In the genomic region with DNA sequence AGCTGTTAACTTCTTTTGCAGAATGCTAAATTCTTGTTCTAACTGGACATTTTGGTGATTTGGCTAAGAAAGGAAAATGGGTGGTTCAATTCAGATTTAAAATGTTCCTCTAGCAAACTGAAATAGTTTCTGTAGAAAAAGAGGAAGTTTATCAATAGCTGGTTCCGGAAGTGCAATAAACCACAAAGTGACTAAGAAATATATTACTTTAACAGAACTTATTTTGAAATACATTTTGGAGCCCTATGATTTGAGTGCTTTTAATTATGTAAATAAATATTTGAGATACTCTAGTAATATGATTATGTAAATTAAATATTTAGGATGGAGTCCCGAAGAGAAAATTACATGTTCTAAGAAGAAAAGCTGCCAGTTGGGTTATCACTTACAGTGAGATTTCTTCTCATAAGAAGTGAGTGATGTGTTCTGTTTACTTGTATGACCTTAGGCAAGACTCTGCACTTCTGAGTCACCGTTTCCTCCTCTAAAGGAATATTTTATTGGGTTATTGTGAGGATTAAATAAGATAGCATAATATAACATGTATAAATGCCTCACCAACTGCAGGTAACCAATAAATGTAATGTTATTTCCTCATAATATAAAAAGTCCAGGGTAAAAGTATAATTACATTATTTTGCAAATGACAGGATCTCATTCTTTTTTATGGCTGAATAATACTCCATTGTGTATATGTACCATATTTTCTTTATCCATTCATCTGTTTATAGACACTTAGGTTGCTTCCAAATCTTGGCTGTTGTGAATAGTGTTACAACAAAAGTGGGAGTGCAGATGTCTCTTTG, we compare ENCODE assay signal across 1 cellular context.
TF ChIP-seq lines count a peak whose summit lies in the region.

A gene with protein sequence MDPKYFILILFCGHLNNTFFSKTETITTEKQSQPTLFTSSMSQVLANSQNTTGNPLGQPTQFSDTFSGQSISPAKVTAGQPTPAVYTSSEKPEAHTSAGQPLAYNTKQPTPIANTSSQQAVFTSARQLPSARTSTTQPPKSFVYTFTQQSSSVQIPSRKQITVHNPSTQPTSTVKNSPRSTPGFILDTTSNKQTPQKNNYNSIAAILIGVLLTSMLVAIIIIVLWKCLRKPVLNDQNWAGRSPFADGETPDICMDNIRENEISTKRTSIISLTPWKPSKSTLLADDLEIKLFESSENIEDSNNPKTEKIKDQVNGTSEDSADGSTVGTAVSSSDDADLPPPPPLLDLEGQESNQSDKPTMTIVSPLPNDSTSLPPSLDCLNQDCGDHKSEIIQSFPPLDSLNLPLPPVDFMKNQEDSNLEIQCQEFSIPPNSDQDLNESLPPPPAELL (minus strand): TSS at position 73 of the 806 bp plus-strand sequence. CDS start 8,445 bp downstream, outside the sequence.

TF ChIP-seq in GM23338, 12 proteins besides CTCF, POLR2A, EP300 and RAD21 (continued from another document):
- TF ChIP-seq, protein P1, sequence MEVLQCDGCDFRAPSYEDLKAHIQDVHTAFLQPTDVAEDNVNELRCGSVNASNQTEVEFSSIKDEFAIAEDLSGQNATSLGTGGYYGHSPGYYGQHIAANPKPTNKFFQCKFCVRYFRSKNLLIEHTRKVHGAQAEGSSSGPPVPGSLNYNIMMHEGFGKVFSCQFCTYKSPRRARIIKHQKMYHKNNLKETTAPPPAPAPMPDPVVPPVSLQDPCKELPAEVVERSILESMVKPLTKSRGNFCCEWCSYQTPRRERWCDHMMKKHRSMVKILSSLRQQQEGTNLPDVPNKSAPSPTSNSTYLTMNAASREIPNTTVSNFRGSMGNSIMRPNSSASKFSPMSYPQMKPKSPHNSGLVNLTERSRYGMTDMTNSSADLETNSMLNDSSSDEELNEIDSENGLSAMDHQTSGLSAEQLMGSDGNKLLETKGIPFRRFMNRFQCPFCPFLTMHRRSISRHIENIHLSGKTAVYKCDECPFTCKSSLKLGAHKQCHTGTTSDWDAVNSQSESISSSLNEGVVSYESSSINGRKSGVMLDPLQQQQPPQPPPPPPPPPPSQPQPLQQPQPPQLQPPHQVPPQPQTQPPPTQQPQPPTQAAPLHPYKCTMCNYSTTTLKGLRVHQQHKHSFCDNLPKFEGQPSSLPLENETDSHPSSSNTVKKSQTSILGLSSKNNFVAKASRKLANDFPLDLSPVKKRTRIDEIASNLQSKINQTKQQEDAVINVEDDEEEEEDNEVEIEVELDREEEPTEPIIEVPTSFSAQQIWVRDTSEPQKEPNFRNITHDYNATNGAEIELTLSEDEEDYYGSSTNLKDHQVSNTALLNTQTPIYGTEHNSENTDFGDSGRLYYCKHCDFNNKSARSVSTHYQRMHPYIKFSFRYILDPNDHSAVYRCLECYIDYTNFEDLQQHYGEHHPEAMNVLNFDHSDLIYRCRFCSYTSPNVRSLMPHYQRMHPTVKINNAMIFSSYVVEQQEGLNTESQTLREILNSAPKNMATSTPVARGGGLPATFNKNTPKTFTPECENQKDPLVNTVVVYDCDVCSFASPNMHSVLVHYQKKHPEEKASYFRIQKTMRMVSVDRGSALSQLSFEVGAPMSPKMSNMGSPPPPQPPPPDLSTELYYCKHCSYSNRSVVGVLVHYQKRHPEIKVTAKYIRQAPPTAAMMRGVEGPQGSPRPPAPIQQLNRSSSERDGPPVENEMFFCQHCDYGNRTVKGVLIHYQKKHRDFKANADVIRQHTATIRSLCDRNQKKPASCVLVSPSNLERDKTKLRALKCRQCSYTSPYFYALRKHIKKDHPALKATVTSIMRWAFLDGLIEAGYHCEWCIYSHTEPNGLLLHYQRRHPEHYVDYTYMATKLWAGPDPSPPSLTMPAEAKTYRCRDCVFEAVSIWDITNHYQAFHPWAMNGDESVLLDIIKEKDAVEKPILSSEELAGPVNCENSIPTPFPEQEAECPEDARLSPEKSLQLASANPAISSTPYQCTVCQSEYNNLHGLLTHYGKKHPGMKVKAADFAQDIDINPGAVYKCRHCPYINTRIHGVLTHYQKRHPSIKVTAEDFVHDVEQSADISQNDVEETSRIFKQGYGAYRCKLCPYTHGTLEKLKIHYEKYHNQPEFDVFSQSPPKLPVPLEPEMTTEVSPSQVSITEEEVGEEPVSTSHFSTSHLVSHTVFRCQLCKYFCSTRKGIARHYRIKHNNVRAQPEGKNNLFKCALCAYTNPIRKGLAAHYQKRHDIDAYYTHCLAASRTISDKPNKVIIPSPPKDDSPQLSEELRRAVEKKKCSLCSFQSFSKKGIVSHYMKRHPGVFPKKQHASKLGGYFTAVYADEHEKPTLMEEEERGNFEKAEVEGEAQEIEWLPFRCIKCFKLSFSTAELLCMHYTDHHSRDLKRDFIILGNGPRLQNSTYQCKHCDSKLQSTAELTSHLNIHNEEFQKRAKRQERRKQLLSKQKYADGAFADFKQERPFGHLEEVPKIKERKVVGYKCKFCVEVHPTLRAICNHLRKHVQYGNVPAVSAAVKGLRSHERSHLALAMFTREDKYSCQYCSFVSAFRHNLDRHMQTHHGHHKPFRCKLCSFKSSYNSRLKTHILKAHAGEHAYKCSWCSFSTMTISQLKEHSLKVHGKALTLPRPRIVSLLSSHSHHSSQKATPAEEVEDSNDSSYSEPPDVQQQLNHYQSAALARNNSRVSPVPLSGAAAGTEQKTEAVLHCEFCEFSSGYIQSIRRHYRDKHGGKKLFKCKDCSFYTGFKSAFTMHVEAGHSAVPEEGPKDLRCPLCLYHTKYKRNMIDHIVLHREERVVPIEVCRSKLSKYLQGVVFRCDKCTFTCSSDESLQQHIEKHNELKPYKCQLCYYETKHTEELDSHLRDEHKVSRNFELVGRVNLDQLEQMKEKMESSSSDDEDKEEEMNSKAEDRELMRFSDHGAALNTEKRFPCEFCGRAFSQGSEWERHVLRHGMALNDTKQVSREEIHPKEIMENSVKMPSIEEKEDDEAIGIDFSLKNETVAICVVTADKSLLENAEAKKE (CRISPR knock-in tag; IDR thresholded peaks at IDR 0.05): no peak
- no peak for TF ChIP-seq ZNF114 (CRISPR knock-in tag; IDR thresholded peaks at IDR 0.05)
- TF ChIP-seq, protein P2, sequence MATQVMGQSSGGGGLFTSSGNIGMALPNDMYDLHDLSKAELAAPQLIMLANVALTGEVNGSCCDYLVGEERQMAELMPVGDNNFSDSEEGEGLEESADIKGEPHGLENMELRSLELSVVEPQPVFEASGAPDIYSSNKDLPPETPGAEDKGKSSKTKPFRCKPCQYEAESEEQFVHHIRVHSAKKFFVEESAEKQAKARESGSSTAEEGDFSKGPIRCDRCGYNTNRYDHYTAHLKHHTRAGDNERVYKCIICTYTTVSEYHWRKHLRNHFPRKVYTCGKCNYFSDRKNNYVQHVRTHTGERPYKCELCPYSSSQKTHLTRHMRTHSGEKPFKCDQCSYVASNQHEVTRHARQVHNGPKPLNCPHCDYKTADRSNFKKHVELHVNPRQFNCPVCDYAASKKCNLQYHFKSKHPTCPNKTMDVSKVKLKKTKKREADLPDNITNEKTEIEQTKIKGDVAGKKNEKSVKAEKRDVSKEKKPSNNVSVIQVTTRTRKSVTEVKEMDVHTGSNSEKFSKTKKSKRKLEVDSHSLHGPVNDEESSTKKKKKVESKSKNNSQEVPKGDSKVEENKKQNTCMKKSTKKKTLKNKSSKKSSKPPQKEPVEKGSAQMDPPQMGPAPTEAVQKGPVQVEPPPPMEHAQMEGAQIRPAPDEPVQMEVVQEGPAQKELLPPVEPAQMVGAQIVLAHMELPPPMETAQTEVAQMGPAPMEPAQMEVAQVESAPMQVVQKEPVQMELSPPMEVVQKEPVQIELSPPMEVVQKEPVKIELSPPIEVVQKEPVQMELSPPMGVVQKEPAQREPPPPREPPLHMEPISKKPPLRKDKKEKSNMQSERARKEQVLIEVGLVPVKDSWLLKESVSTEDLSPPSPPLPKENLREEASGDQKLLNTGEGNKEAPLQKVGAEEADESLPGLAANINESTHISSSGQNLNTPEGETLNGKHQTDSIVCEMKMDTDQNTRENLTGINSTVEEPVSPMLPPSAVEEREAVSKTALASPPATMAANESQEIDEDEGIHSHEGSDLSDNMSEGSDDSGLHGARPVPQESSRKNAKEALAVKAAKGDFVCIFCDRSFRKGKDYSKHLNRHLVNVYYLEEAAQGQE (IDR thresholded peaks at IDR 0.05; ENCODE audit: unreplicated experiment): no peak
- no peak for TF ChIP-seq STAT1 (IDR thresholded peaks at IDR 0.05; ENCODE audit: unreplicated experiment)
